20 cellular contexts compared by ENCODE assay signal in the genomic region with DNA sequence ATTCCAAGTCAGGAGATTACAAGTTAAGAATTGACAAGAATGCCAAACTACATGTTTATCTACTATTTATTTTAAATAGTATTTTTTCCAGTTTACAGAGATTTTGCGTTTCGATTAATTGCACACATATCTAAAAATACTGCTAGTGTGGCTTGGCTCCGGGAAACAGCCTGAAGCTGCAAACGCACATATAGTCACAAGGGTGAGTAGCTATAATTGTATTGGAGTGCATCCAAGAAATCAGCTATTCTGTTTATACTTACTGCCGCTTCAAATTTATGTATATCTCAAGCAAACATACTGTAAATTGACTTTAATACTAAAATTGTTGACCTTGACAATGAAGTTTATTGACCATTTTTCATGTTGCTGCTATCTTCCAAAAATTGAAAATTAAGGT.
DNase-seq lines count a peak whose midpoint lies in the region; ATAC-seq and TF ChIP-seq lines count a peak whose summit lies in the region.
"Had no signal": no experiment of that assay in that cellular context is flagged by ENCODE, and none has a peak within 500 bp of the region (broad histone marks: within the 10 kb centered on the region; RNA-seq: fewer than 3 reads in every experiment).

No MANE protein-coding gene starts in this region.

- no peak for ATAC-seq in GM19328 (IDR thresholded peaks at IDR 0.05; ENCODE audit: unreplicated experiment)
- ATAC-seq: gastrocnemius medialis had no signal

- peak; percentile 50 for DNase-seq in DMS 273 (lab: John Stamatoyannopoulos, UW; ENCODE audit: unreplicated experiment)
- DNase-seq in DMS 273 treated with DMSO at 0.1 percent for 48 hours (lab: John Stamatoyannopoulos, UW): no peak
- peak; percentile 89 for DNase-seq in NCI-H2081 treated with DMSO at 0.1 percent for 48 hours (lab: John Stamatoyannopoulos, UW)
- DNase-seq in amniotic stem cell (lab: John Stamatoyannopoulos, UW): peak; percentile 20
- peak; percentile 34 for DNase-seq in retinal pigment epithelial cell (ENCODE audit: low read depth)
- DNase-seq in GM13977 (ENCODE audit: low spot score): no peak
- DNase-seq in NCI-H2227 treated with DMSO at 0.1 percent for 48 hours (lab: John Stamatoyannopoulos, UW): no peak
- DNase-seq: 8988T; activated CD4-positive, alpha-beta T cell treated with anti-CD3 and anti-CD28 coated beads for 1 hour; activated CD8-positive, alpha-beta memory T cell treated with anti-CD3 and anti-CD28 coated beads, Interleukin-2, amount 50 U/mL, for 4 hours; activated naive CD4-positive, alpha-beta T cell treated with anti-CD3 and anti-CD28 coated beads, Interleukin-2, amount 50 U/mL, for 16 hours; endodermal cell; gastrocnemius medialis; NCI-H510A treated with DMSO at 0.1 percent for 48 hours; pancreas; tibial artery had no signal

- no peak overlapping the region for H3K4me3 ChIP-seq in retinal pigment epithelial cell (ENCODE audit: low read length)
- H3K4me3 ChIP-seq: BLaER1 treated with 17β-estradiol and CSF1 and Interleukin-3, amounts not matched to agents 10 nM and 100 nM; cardiac muscle cell; gastrocnemius medialis; pancreas; skin epidermis; tibial artery had no signal

- TF ChIP-seq CTCF in retinal pigment epithelial cell (conservative IDR thresholded peaks at IDR 0.05; ENCODE audit: low read depth, low read length) (no peak), GM13977 (IDR thresholded peaks at IDR 0.05; ENCODE audit: extremely low read depth, insufficient read depth, missing control alignments) (no peak)

- in situ Hi-C loops in GM13977 (cut with MboI; ENCODE audit: low pct_unique_long_range_greater_than_20kb, low sequenced_read_pairs, unreplicated experiment): no loop called here

Comparison
In these comparisons a context has a peak if more than half of its experiments do, and no peak if none do; other contexts are left out.
1. DNase-seq: peak in DMS 273 (single experiment), NCI-H2081 treated with DMSO at 0.1 percent for 48 hours (single experiment), amniotic stem cell (single experiment) and retinal pigment epithelial cell (single experiment); none in DMS 273 treated with DMSO at 0.1 percent for 48 hours (single experiment), GM13977 (single experiment) and NCI-H2227 treated with DMSO at 0.1 percent for 48 hours (single experiment).